In genomic region chr7:1025747-1026581, GRCh38 we compare ENCODE assay signal across 9 cellular contexts. TPM values are rescaled to one million over a fixed set of nuclear protein-coding genes. Genes with fewer than 3 reads are reported as not detected.
DNase-seq lines count a peak whose midpoint lies in the region; ATAC-seq, FAIRE-seq and TF ChIP-seq lines count a peak whose summit lies in the region.
"Had no signal": no experiment of that assay in that cellular context is flagged by ENCODE, and none has a peak within 500 bp of the region (broad histone marks: within the 10 kb centered on the region; RNA-seq: fewer than 3 reads in every experiment).

No MANE protein-coding gene starts in this region.

- H3K4me1 ChIP-seq in K562 (replicated peaks in 1 of 2; ENCODE audit: control insufficient read depth in 2 of 2, insufficient read depth in 2 of 2, low read length in 2 of 2) (peaks cover 13 to 83% of the 10 kb centered on the region in 2 experiments), skeletal muscle satellite cell (ENCODE audit: control insufficient read depth, insufficient read depth, low read length) (peaks cover 20% of the 10 kb centered on the region)

- peaks cover 77% of the 10 kb centered on the region for H3K79me2 ChIP-seq in K562 (ENCODE audit: control insufficient read depth, insufficient read depth, low read length)

- H3K36me3 ChIP-seq in K562 (ENCODE audit: control insufficient read depth, insufficient read depth, low read length) (peaks cover 32% of the 10 kb centered on the region), skeletal muscle satellite cell (ENCODE audit: insufficient read depth, low read length) (peaks cover 29% of the 10 kb centered on the region)

- peaks cover 35% of the 10 kb centered on the region for H3K4me1 Mint-ChIP-seq in activated T-cell treated with anti-CD3 and anti-CD28 coated beads, Interleukin-2, amount 50 U/mL, for 24 hours (ENCODE audit: low read depth)
- H3K4me1 Mint-ChIP-seq in activated T-cell treated with anti-CD3 and anti-CD28 coated beads, Interleukin-2, amount 50 U/mL, for 72 hours (ENCODE audit: low read depth) = peaks cover 13% of the 10 kb centered on the region

- BruUV-seq in K562 (replicated peaks; lab: Mats Ljungman, UMichigan) = TSS peak; percentile 66

- POLR2A ChIA-PET in K562 (lab: Yijun Ruan, JAX) = interaction anchor here (0.8 to 1.8 kb wide), 3 partner anchors 12 to 33 kb away, joined by 3 to 13 read pairs (median 3); no protein-coding TSS in a partner anchor

- no peak for TF ChIP-seq CTCF in K562 (IDR thresholded peaks at IDR 0.05 in 2 of 3, conservative IDR thresholded peaks at IDR 0.05 in 1 of 3; ENCODE audit: insufficient read depth in 2 of 3, low read depth in 1 of 3, low read length in 3 of 3)

- in situ Hi-C loops in K562 (cut with MboI) = loop anchor here (5.0 kb wide), 1 partner anchor 34 kb away; no protein-coding TSS in a partner anchor

- CTCF ChIA-PET in K562 (lab: Yijun Ruan, JAX; ENCODE audit: low intra/inter-chr PET ratio) = no interaction called here

- ATAC-seq in activated T-cell treated with anti-CD3 and anti-CD28 coated beads, Interleukin-2, amount 50 U/mL, for 72 hours (replicated peaks in 1 of 2) = no peak
- ATAC-seq in K562 (no peak), GM19452 (IDR thresholded peaks at IDR 0.05; ENCODE audit: unreplicated experiment) (no peak), HG03139 (IDR thresholded peaks at IDR 0.05; ENCODE audit: unreplicated experiment) (no peak)

- no peak overlapping the region for H3K27ac ChIP-seq in K562 (ENCODE audit: extremely low read depth, low read depth, low read length)

- TF ChIP-seq RAD21 in K562 (CRISPR knock-in tag; conservative IDR thresholded peaks at IDR 0.05 in 1 of 2, IDR thresholded peaks at IDR 0.05 in 1 of 2) = no peak

- H3K4me3 Mint-ChIP-seq in activated T-cell treated with anti-CD3 and anti-CD28 coated beads, Interleukin-2, amount 50 U/mL, for 24 hours = peak overlapping the region; percentile 15
- peak overlapping the region in 1 of 2 donors; percentile 62 for H3K4me3 Mint-ChIP-seq in activated T-cell treated with anti-CD3 and anti-CD28 coated beads, Interleukin-2, amount 50 U/mL, for 72 hours

- no peaks in the 10 kb centered on the region for H3K9me1 ChIP-seq in K562 (ENCODE audit: control insufficient read depth, insufficient read depth, low read length)

- no peak overlapping the region for H3K4me3 ChIP-seq in K562
- no peak overlapping the region for H3K4me3 ChIP-seq in skeletal muscle satellite cell (ENCODE audit: low read length)

- H3K9ac ChIP-seq in K562 (ENCODE audit: insufficient read depth in 1 of 2, low read depth in 2 of 2, low read length in 2 of 2) (peak overlapping the region in 1 of 2 experiments; percentile 53; a peak in 2 of 4 replicates), skeletal muscle satellite cell (ENCODE audit: low read depth, low read length) (no peak overlapping the region)

- peaks cover 4% of the 10 kb centered on the region for H3K9me3 ChIP-seq in K562 (replicated peaks; ENCODE audit: control insufficient read depth, insufficient read depth, low read depth, low read length)
- no peaks in the 10 kb centered on the region for H3K9me3 ChIP-seq in skeletal muscle satellite cell (replicated peaks; ENCODE audit: low read length)

- no peaks in the 10 kb centered on the region for H3K27me3 ChIP-seq in K562 (ENCODE audit: control insufficient read depth in 2 of 2, insufficient read depth in 2 of 2, low read length in 2 of 2)
- H3K27me3 ChIP-seq in skeletal muscle satellite cell (ENCODE audit: control insufficient read depth, insufficient read depth, low read length) = no peaks in the 10 kb centered on the region

- H2AFZ ChIP-seq in K562 (ENCODE audit: low read depth, low read length) = no peak overlapping the region

- no peaks in the 10 kb centered on the region for H3K27me3 Mint-ChIP-seq in activated T-cell treated with anti-CD3 and anti-CD28 coated beads, Interleukin-2, amount 50 U/mL, for 24 hours
- no peaks in the 10 kb centered on the region for H3K27me3 Mint-ChIP-seq in activated T-cell treated with anti-CD3 and anti-CD28 coated beads, Interleukin-2, amount 50 U/mL, for 72 hours (ENCODE audit: low read depth)

- intact Hi-C loops in K562 (cut with micrococcal nuclease) = no loop called here

- no peak for TF ChIP-seq EP300 in K562 (IDR thresholded peaks at IDR 0.05; ENCODE audit: low read length)

- H4K20me1 ChIP-seq in K562 (replicated peaks; ENCODE audit: control insufficient read depth, insufficient read depth, low read length) = peaks cover 8% of the 10 kb centered on the region; the same call in 1 of the 2 replicates

- no peak for FAIRE-seq in K562 (lab: Jason Lieb, UNC)
- FAIRE-seq in GM19239 (lab: Jason Lieb, UNC) = no peak

- no peak overlapping the region for H3K4me2 ChIP-seq in K562 (ENCODE audit: insufficient read depth, low read length)
- peak overlapping the region; percentile 98 for H3K4me2 ChIP-seq in skeletal muscle satellite cell (ENCODE audit: low read length)

- H3K9me3 Mint-ChIP-seq in activated T-cell treated with anti-CD3 and anti-CD28 coated beads, Interleukin-2, amount 50 U/mL, for 24 hours = no peaks in the 10 kb centered on the region
- H3K9me3 Mint-ChIP-seq in activated T-cell treated with anti-CD3 and anti-CD28 coated beads, Interleukin-2, amount 50 U/mL, for 72 hours = peaks cover 0 to 2% of the 10 kb centered on the region in 2 donors

- no peak overlapping the region for H3K27ac Mint-ChIP-seq in activated T-cell treated with anti-CD3 and anti-CD28 coated beads, Interleukin-2, amount 50 U/mL, for 24 hours
- no peak overlapping the region for H3K27ac Mint-ChIP-seq in activated T-cell treated with anti-CD3 and anti-CD28 coated beads, Interleukin-2, amount 50 U/mL, for 72 hours

- no peak for DNase-seq in activated T-cell treated with anti-CD3 and anti-CD28 coated beads, Interleukin-2, amount 50 U/mL, for 24 hours
- DNase-seq in activated T-cell treated with anti-CD3 and anti-CD28 coated beads, Interleukin-2, amount 50 U/mL, for 72 hours = no peak
- peak; percentile 84 for DNase-seq in NCI-H2107 treated with DMSO at 0.1 percent for 48 hours (lab: John Stamatoyannopoulos, UW; ENCODE audit: unreplicated experiment)
- DNase-seq in K562 (ENCODE audit: extremely low read depth in 1 of 4, low spot score in 3 of 4) = no peak
- no peak for DNase-seq in GM19239 (ENCODE audit: insufficient read length, low spot score)
- DNase-seq: Kasumi-1 had no signal

- no peak for TF ChIP-seq POLR2A in K562 (conservative IDR thresholded peaks at IDR 0.05)

- WGBS in K562 (ENCODE audit: insufficient coverage, low coverage, missing lambda C conversion rate) = 92% methylated on average over 28 of the region's 30 CpGs

- peaks cover 39% of the 10 kb centered on the region for H3K36me3 Mint-ChIP-seq in activated T-cell treated with anti-CD3 and anti-CD28 coated beads, Interleukin-2, amount 50 U/mL, for 24 hours (ENCODE audit: low read depth)
- peaks cover 2 to 3% of the 10 kb centered on the region in 2 donors for H3K36me3 Mint-ChIP-seq in activated T-cell treated with anti-CD3 and anti-CD28 coated beads, Interleukin-2, amount 50 U/mL, for 72 hours (ENCODE audit: insufficient read depth in 2 of 2)

RNA-seq across cellular contexts. Expression of gene GPR146, which starts 18.4 kb away (rescaled TPM):
- total RNA-seq in activated T-cell treated with anti-CD3 and anti-CD28 coated beads, Interleukin-2, amount 50 U/mL, for 72 hours = 1 to 10 TPM in 1 of 2 donors, under 1 TPM in 1; 0.91 to 2.7 TPM
- total RNA-seq in K562 (2011; cell fraction: chromatin; rRNA removed; ENCODE audit: low replicate concordance) = 8.9 and 13.9 TPM in 2 replicates
- 11.3 and 14.1 TPM in 2 replicates for total RNA-seq in K562 (2011; cell fraction: nucleolus; rRNA removed)
- total RNA-seq in K562 (2011; cell fraction: nucleoplasm; rRNA removed) = 6.3 and 7.0 TPM in 2 replicates
- total RNA-seq in K562 (2014; rRNA removed) = 0.41 and 1.3 TPM in 2 replicates
- 0.22 and 0.45 TPM in 2 replicates for total RNA-seq in K562 (2014; rRNA removed; fragmentation: Illumina TruSeq; extraction: Trizol)
- total RNA-seq in K562 (2015; rRNA removed; fragmentation: Illumina TruSeq; extraction: Trizol) = 0.40 and 0.68 TPM in 2 replicates
- 1.9 and 2.6 TPM in 2 replicates for total RNA-seq in K562 (2021)
- 2.5 and 3.6 TPM in 2 replicates for polyA plus RNA-seq in K562 (2011; rRNA removed)
- polyA plus RNA-seq in K562 (2011; cell fraction: cytosol; rRNA removed) = 2.5 and 8.6 TPM in 2 replicates
- 2.9 TPM in 2 replicates for polyA plus RNA-seq in K562 (2011; cell fraction: nucleus; rRNA removed)
- polyA plus RNA-seq in K562 (2012) = 1.8 and 2.2 TPM in 2 replicates
- polyA plus RNA-seq in K562 (2014; fragmentation: Illumina TruSeq; extraction: Trizol) = 0.46 and 0.64 TPM in 2 replicates
- not detected for polyA plus RNA-seq in K562 (2014; fragmentation: Nextera tagmentation; extraction: Ambion mirVana)
- polyA plus RNA-seq in K562 (2014; rRNA removed) = 0.67 and 1.8 TPM in 2 replicates
- polyA minus RNA-seq in K562 (2011; rRNA and poly(A)+ RNA removed) = 1.3 and 4.1 TPM in 2 replicates
- 1.9 and 2.6 TPM in 2 replicates for polyA minus RNA-seq in K562 (2011; cell fraction: cytosol; rRNA and poly(A)+ RNA removed)
- 5.8 and 6.2 TPM in 2 replicates for polyA minus RNA-seq in K562 (2011; cell fraction: nucleus; rRNA and poly(A)+ RNA removed)
- total RNA-seq in skeletal muscle satellite cell (2012; rRNA removed) = 1.8 and 6.8 TPM in 2 replicates

RNA-seq across cellular contexts. Expression of gene CYP2W1, which starts 43.0 kb away (rescaled TPM):
- not detected for total RNA-seq in activated T-cell treated with anti-CD3 and anti-CD28 coated beads, Interleukin-2, amount 50 U/mL, for 72 hours
- not detected in 2 replicates for total RNA-seq in K562 (2011; cell fraction: chromatin; rRNA removed; ENCODE audit: low replicate concordance)
- not detected in 2 replicates for total RNA-seq in K562 (2011; cell fraction: nucleolus; rRNA removed)
- not detected in 2 replicates for total RNA-seq in K562 (2011; cell fraction: nucleoplasm; rRNA removed)
- total RNA-seq in K562 (2014; rRNA removed) (not detected in 2 replicates), K562 (2014; rRNA removed; fragmentation: Illumina TruSeq; extraction: Trizol) (not detected in 2 replicates), K562 (2015; rRNA removed; fragmentation: Illumina TruSeq; extraction: Trizol) (not detected in 2 replicates), K562 (2021) (not detected in 2 replicates)
- polyA plus RNA-seq in K562 (2011; rRNA removed) (not detected in 2 replicates), K562 (2014; fragmentation: Illumina TruSeq; extraction: Trizol) (not detected in 2 replicates), K562 (2014; fragmentation: Nextera tagmentation; extraction: Ambion mirVana) (not detected), K562 (2014; rRNA removed) (0.07 TPM in 1 of 2 replicates, not detected in the other)
- polyA plus RNA-seq in K562 (2011; cell fraction: cytosol; rRNA removed) = not detected in 2 replicates
- polyA plus RNA-seq in K562 (2011; cell fraction: nucleus; rRNA removed) = not detected in 2 replicates
- 0.14 TPM in 1 of 2 replicates, not detected in the other for polyA plus RNA-seq in K562 (2012)
- polyA minus RNA-seq in K562 (2011; rRNA and poly(A)+ RNA removed) = not detected in 2 replicates
- not detected in 2 replicates for polyA minus RNA-seq in K562 (2011; cell fraction: cytosol; rRNA and poly(A)+ RNA removed)
- polyA minus RNA-seq in K562 (2011; cell fraction: nucleus; rRNA and poly(A)+ RNA removed) = not detected in 2 replicates
- total RNA-seq in skeletal muscle satellite cell (2012; rRNA removed) = not detected in 2 replicates

RNA-seq across cellular contexts. Expression of gene COX19, which starts 50.6 kb away (rescaled TPM):
- total RNA-seq in activated T-cell treated with anti-CD3 and anti-CD28 coated beads, Interleukin-2, amount 50 U/mL, for 72 hours = 10 to 100 TPM; 20.8 to 28.4 TPM
- total RNA-seq in K562 (2011; cell fraction: chromatin; rRNA removed; ENCODE audit: low replicate concordance) = 75.3 and 83.0 TPM in 2 replicates
- 39.2 and 42.0 TPM in 2 replicates for total RNA-seq in K562 (2011; cell fraction: nucleolus; rRNA removed)
- 67.4 and 75.2 TPM in 2 replicates for total RNA-seq in K562 (2011; cell fraction: nucleoplasm; rRNA removed)
- total RNA-seq in K562 (2014; rRNA removed) (7.9 and 11.7 TPM in 2 replicates), K562 (2014; rRNA removed; fragmentation: Illumina TruSeq; extraction: Trizol) (9.8 and 11.9 TPM in 2 replicates), K562 (2015; rRNA removed; fragmentation: Illumina TruSeq; extraction: Trizol) (8.6 and 9.4 TPM in 2 replicates), K562 (2021) (10.2 and 10.5 TPM in 2 replicates)
- polyA plus RNA-seq in K562 (2011; rRNA removed) (7.3 and 8.1 TPM in 2 replicates), K562 (2014; fragmentation: Illumina TruSeq; extraction: Trizol) (6.0 and 6.1 TPM in 2 replicates), K562 (2014; fragmentation: Nextera tagmentation; extraction: Ambion mirVana) (1 to 10 TPM; 5.2 to 5.9 TPM), K562 (2014; rRNA removed) (10.4 and 11.1 TPM in 2 replicates)
- 5.8 and 6.1 TPM in 2 replicates for polyA plus RNA-seq in K562 (2011; cell fraction: cytosol; rRNA removed)
- 12.8 and 14.3 TPM in 2 replicates for polyA plus RNA-seq in K562 (2011; cell fraction: nucleus; rRNA removed)
- 8.1 and 9.5 TPM in 2 replicates for polyA plus RNA-seq in K562 (2012)
- 11.5 and 14.7 TPM in 2 replicates for polyA minus RNA-seq in K562 (2011; rRNA and poly(A)+ RNA removed)
- 1.1 and 2.5 TPM in 2 replicates for polyA minus RNA-seq in K562 (2011; cell fraction: cytosol; rRNA and poly(A)+ RNA removed)
- polyA minus RNA-seq in K562 (2011; cell fraction: nucleus; rRNA and poly(A)+ RNA removed) = 11.0 and 17.1 TPM in 2 replicates
- 5.9 and 7.1 TPM in 2 replicates for total RNA-seq in skeletal muscle satellite cell (2012; rRNA removed)
